8 cellular contexts compared by ENCODE assay signal in genomic region chr3:46976326-46977190, GRCh38. TPM values are rescaled to one million over a fixed set of nuclear protein-coding genes. Genes with fewer than 3 reads are reported as not detected.
DNase-seq lines count a peak whose midpoint lies in the region; ATAC-seq, FAIRE-seq and TF ChIP-seq lines count a peak whose summit lies in the region.

Gene CCDC12, minus strand, starts transcription at chr3:46976745. Its CDS starts 13 bp downstream, at chr3:46976732.

- intact Hi-C loops in psoas muscle (cut with DNase I): loop anchor here in 1 of 2 donors (5.0 kb wide), 1 partner anchor 49 kb away; no protein-coding TSS in a partner anchor

- peak within 1 kb of the TSS; percentile 67 to 78 for H3K4me3 ChIP-seq in right atrium auricular region
- H3K4me3 ChIP-seq in psoas muscle: peak within 1 kb of the TSS; percentile 92

- H3K4me1 Mint-ChIP-seq in T-helper 17 cell: peaks cover 52% of the 10 kb centered on the region

- peaks cover 2% of the 10 kb centered on the region for H3K36me3 Mint-ChIP-seq in T-helper 17 cell (ENCODE audit: low read depth)

- peak; percentile 96 for DNase-seq in GM13976 (ENCODE audit: low spot score)
- DNase-seq in NCI-H1694 treated with DMSO at 0.1 percent for 48 hours (lab: John Stamatoyannopoulos, UW): peak; percentile 85
- peak; percentile 81 to 92 (median 84) for DNase-seq in T-helper 17 cell
- peak; percentile 98 for DNase-seq in right atrium auricular region (ENCODE audit: low spot score)
- peak; percentile 94 to 97 for DNase-seq in psoas muscle
- DNase-seq in urothelium cell line (ENCODE audit: low spot score): peak; percentile 98

- WGBS in psoas muscle, 3 donors: 0 to 1% (median 1%) methylated on average over 58 to 64 of the region's 64 CpGs

- H3K4me1 ChIP-seq in right atrium auricular region (peaks cover 0 to 67% of the 10 kb centered on the region in 2 donors), psoas muscle (peaks cover 39% of the 10 kb centered on the region)

- ATAC-seq in HG02884 (IDR thresholded peaks at IDR 0.05; ENCODE audit: unreplicated experiment) (peak; percentile 51), T-helper 17 cell (peak; percentile 80), psoas muscle (peak; percentile 85 to 88 (median 88))

- H3K4me3 Mint-ChIP-seq in T-helper 17 cell: peak within 1 kb of the TSS; percentile 99

- no peak for FAIRE-seq in urothelium cell line (lab: Jason Lieb, UNC)

- H3K36me3 ChIP-seq in right atrium auricular region (no peaks in the 10 kb centered on the region), psoas muscle (ENCODE audit: insufficient read depth in 1 of 2, low read depth in 1 of 2) (peaks cover 0 to 5% of the 10 kb centered on the region in 2 donors)

- H3K9me3 ChIP-seq in T-helper 17 cell (ENCODE audit: control insufficient read depth, low read length, poor library complexity, severe bottlenecking): no peaks in the 10 kb centered on the region
- no peaks in the 10 kb centered on the region for H3K9me3 ChIP-seq in right atrium auricular region
- H3K9me3 ChIP-seq in psoas muscle: no peaks in the 10 kb centered on the region

- no peaks in the 10 kb centered on the region for H3K27me3 Mint-ChIP-seq in T-helper 17 cell

- in situ Hi-C loops in GM13976 (cut with MboI; ENCODE audit: low sequenced_read_pairs, unreplicated experiment): no loop called here

- H3K27ac ChIP-seq in angular gyrus (ENCODE audit: low read depth, low read length) (peak within 1 kb of the TSS; percentile 94), right atrium auricular region (peak within 1 kb of the TSS; percentile 87 to 92), psoas muscle (peak within 1 kb of the TSS; percentile 93)

- TF ChIP-seq CTCF in GM13976 (IDR thresholded peaks at IDR 0.05; ENCODE audit: borderline replicate concordance, control extremely low read depth, extremely low read depth, insufficient read depth, missing control alignments) (no peak), right atrium auricular region (IDR thresholded peaks at IDR 0.05) (peak in 1 of 2 donors; percentile 8), psoas muscle (IDR thresholded peaks at IDR 0.05) (no peak)

- no peaks in the 10 kb centered on the region for H3K27me3 ChIP-seq in right atrium auricular region
- H3K27me3 ChIP-seq in psoas muscle (ENCODE audit: insufficient read depth in 3 of 3, low read length in 2 of 3): no peaks in the 10 kb centered on the region

- H3K27ac Mint-ChIP-seq in T-helper 17 cell: peak within 1 kb of the TSS; percentile 100

RNA-seq across cellular contexts. Expression of gene CCDC12, which starts in this region (rescaled TPM):
- 10 to 100 TPM; 67.6 to 75.8 TPM for total RNA-seq in T-helper 17 cell
- 10 to 100 TPM; 27.5 to 38.6 TPM for total RNA-seq in right atrium auricular region
- total RNA-seq in psoas muscle: 10 to 100 TPM; 25.1 to 36.4 (median 34.9) TPM
- polyA plus RNA-seq in psoas muscle: 10 to 100 TPM; 47.0 to 69.8 (median 55.5) TPM

Comparison
In these comparisons a context has a peak if more than half of its experiments do, and no peak if none do; other contexts are left out.
1. Peak in every context shown above with its lines: DNase-seq, ATAC-seq, H3K4me3 ChIP-seq and H3K27ac ChIP-seq.